ENCODE assay signal across 9 cellular contexts in genomic region chr4:48813984-48814383, GRCh38. TPM values are rescaled to one million over a fixed set of nuclear protein-coding genes. Genes with fewer than 3 reads are reported as not detected.
DNase-seq lines count a peak whose midpoint lies in the region; ATAC-seq and TF ChIP-seq lines count a peak whose summit lies in the region.
"Had no signal": no experiment of that assay in that cellular context is flagged by ENCODE, and none has a peak within 500 bp of the region (broad histone marks: within the 10 kb centered on the region; RNA-seq: fewer than 3 reads in every experiment).

No MANE protein-coding gene starts in this region.

- TF ChIP-seq POLR2A in gastrocnemius medialis (IDR thresholded peaks at IDR 0.05), result no peak

- ATAC-seq in GM18520 (IDR thresholded peaks at IDR 0.05; ENCODE audit: unreplicated experiment) (peak; percentile 52), GM21723 (IDR thresholded peaks at IDR 0.05; ENCODE audit: unreplicated experiment) (peak; percentile 78), HG03457 (IDR thresholded peaks at IDR 0.05; ENCODE audit: unreplicated experiment) (no peak), psoas muscle (no peak), gastrocnemius medialis (no peak), natural killer cell (no peak)

- peak overlapping the region; percentile 6; the same call in 1 of the 2 replicates for H3K9ac ChIP-seq in KMS-11

- TF ChIP-seq CTCF in KMS-11 (conservative IDR thresholded peaks at IDR 0.05; ENCODE audit: low read depth, low read length) (no peak), psoas muscle (IDR thresholded peaks at IDR 0.05) (no peak), gastrocnemius medialis (IDR thresholded peaks at IDR 0.05 in 4 of 5, conservative IDR thresholded peaks at IDR 0.05 in 1 of 5) (no peak), natural killer cell (IDR thresholded peaks at IDR 0.05) (no peak)

- no peak overlapping the region for H2AFZ ChIP-seq in KMS-11 (ENCODE audit: low read depth)

- no peak overlapping the region for H3K27ac Mint-ChIP-seq in natural killer cell

- H3K4me2 ChIP-seq in KMS-11, result peak overlapping the region; percentile 66

- H3K27me3 ChIP-seq in KMS-11 (ENCODE audit: insufficient read depth, low read depth) (no peaks in the 10 kb centered on the region), psoas muscle (ENCODE audit: insufficient read depth in 3 of 3, low read length in 2 of 3) (no peaks in the 10 kb centered on the region), gastrocnemius medialis (peaks cover 0 to 3% (median 0%) of the 10 kb centered on the region in 3 donors)

- peaks cover 8 to 10% of the 10 kb centered on the region in 2 donors for H3K27me3 Mint-ChIP-seq in natural killer cell (ENCODE audit: low read depth in 2 of 2)

- H3K4me1 ChIP-seq in KMS-11 (ENCODE audit: low read depth, poor library complexity, severe bottlenecking), result peaks cover 29% of the 10 kb centered on the region
- no peaks in the 10 kb centered on the region for H3K4me1 ChIP-seq in psoas muscle
- H3K4me1 ChIP-seq in gastrocnemius medialis, result no peaks in the 10 kb centered on the region

- no peaks in the 10 kb centered on the region for H3K36me3 ChIP-seq in KMS-11 (ENCODE audit: insufficient read depth)
- H3K36me3 ChIP-seq in psoas muscle (ENCODE audit: insufficient read depth in 1 of 2, low read depth in 1 of 2), result no peaks in the 10 kb centered on the region
- no peaks in the 10 kb centered on the region for H3K36me3 ChIP-seq in gastrocnemius medialis

- H3K4me3 ChIP-seq in KMS-11 (IDR thresholded peaks at IDR 0.05; ENCODE audit: insufficient read depth, low read depth, low read length) (no peak overlapping the region), psoas muscle (no peak overlapping the region), gastrocnemius medialis (no peak overlapping the region)

- no peaks in the 10 kb centered on the region for H3K9me3 Mint-ChIP-seq in natural killer cell

- in situ Hi-C loops in gastrocnemius medialis (cut with MboI; ENCODE audit: low sequenced_read_pairs in 4 of 4), result no loop called here

- no peaks in the 10 kb centered on the region for H3K9me3 ChIP-seq in psoas muscle
- H3K9me3 ChIP-seq in gastrocnemius medialis, result no peaks in the 10 kb centered on the region

- peaks cover 0 to 6% of the 10 kb centered on the region in 2 donors for H3K4me1 Mint-ChIP-seq in natural killer cell

- H4K20me1 ChIP-seq in KMS-11 (ENCODE audit: insufficient read depth), result no peaks in the 10 kb centered on the region

- peak overlapping the region; percentile 40; the same call in 1 of the 2 replicates for H3K27ac ChIP-seq in KMS-11
- no peak overlapping the region for H3K27ac ChIP-seq in psoas muscle
- H3K27ac ChIP-seq in gastrocnemius medialis, result no peak overlapping the region

- DNase-seq in RPMI8226 (peak; percentile 39), psoas muscle (no peak), gastrocnemius medialis (no peak), natural killer cell (no peak)
- DNase-seq: activated CD4-positive, CD25-positive, alpha-beta regulatory T cell treated with anti-CD3 and anti-CD28 coated beads, Interleukin-2, amount 50 U/mL, for 72 hours had no signal

- no peaks in the 10 kb centered on the region for H3K36me3 Mint-ChIP-seq in natural killer cell

- intact Hi-C loops in psoas muscle (cut with DNase I) (no loop called here), gastrocnemius medialis (cut with DNase I; ENCODE audit: low total_unique reads) (no loop called here), natural killer cell (cut with micrococcal nuclease) (no loop called here)

- no peaks in the 10 kb centered on the region for H3K79me2 ChIP-seq in KMS-11 (ENCODE audit: insufficient read depth, low read depth)

- H3K4me3 Mint-ChIP-seq in natural killer cell, result no peak overlapping the region

- WGBS in psoas muscle, 3 donors, result 27 to 38% (median 37%) methylated on average over 2 of the region's 2 CpGs

RNA-seq across cellular contexts. Expression of gene OCIAD1, which starts 16.9 kb away (rescaled TPM):
- total RNA-seq in psoas muscle, result 100 to 1,000 TPM; 118 to 160 (median 136) TPM
- 100 to 1,000 TPM; 106 to 121 (median 107) TPM for polyA plus RNA-seq in psoas muscle
- total RNA-seq in gastrocnemius medialis, result 100 to 1,000 TPM in 3 of 4 donors, 10 to 100 TPM in 1; 84.4 to 157 (median 126) TPM
- 100 to 1,000 TPM in 1 of 3 donors, 10 to 100 TPM in 2; 91.4 to 117 (median 93.7) TPM for total RNA-seq in natural killer cell

RNA-seq across cellular contexts. Expression of gene FRYL, which starts 33.9 kb away (rescaled TPM):
- 10 to 100 TPM; 15.0 to 21.7 (median 20.9) TPM for total RNA-seq in psoas muscle
- 10 to 100 TPM in 2 of 3 donors, 1 to 10 TPM in 1; 4.8 to 14.5 (median 10.3) TPM for polyA plus RNA-seq in psoas muscle
- total RNA-seq in gastrocnemius medialis, result 10 to 100 TPM; 14.5 to 43.7 (median 20.1) TPM
- 100 to 1,000 TPM; 143 to 181 (median 146) TPM for total RNA-seq in natural killer cell

Comparison
In these comparisons a context has a peak if more than half of its experiments do, and no peak if none do; other contexts are left out.
1. ATAC-seq: peak in GM18520 (single experiment) and GM21723 (single experiment); none in HG03457 (single experiment), psoas muscle (0 of 4), gastrocnemius medialis (0 of 2) and natural killer cell (0 of 3).